Comparison of ENCODE assay signal across 15 cellular contexts in the genomic region with DNA sequence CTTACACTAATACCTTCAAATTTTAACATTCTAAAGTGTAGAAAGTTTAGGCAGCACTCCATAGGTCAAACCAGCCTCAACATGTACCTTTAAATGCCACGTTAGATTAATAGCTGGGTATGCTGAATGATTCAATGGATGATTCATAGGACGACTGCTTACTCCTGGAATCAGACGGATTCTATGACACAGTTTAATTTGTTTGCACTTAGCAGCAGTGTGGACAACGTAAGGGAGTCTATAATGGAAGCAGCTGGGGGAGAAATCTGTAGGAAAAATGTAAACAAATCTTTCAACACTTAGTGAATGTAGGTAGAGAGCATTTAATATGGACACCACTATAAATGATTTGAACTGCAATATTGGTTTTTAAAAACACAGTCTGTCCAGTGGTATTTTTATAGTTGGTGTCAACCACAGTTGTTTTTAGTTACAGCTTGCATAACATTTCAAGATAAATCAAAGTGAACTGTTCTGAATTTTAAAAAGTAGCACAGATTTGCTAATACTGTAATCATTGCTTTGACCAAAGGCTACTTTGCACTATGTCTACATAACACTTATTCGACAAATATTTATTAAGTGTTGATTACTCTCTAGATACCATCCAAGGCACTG.
DNase-seq lines count a peak whose midpoint lies in the region; ATAC-seq, FAIRE-seq and TF ChIP-seq lines count a peak whose summit lies in the region.
"Had no signal": no experiment of that assay in that cellular context is flagged by ENCODE, and none has a peak within 500 bp of the region (broad histone marks: within the 10 kb centered on the region; RNA-seq: fewer than 3 reads in every experiment).

No MANE protein-coding gene starts in this region.

- DNase-seq in DMS153 treated with DMSO at 0.1 percent for 48 hours (lab: John Stamatoyannopoulos, UW; ENCODE audit: unreplicated experiment) (peak; percentile 38), LoVo (ENCODE audit: low spot score) (peak; percentile 3), astrocyte of the cerebellum (ENCODE audit: low read depth) (peak; percentile 20), mesenchymal stem cell (peak; percentile 65), NOMO-1 treated with DMSO at 0.1 percent for 48 hours (lab: John Stamatoyannopoulos, UW; ENCODE audit: unreplicated experiment) (no peak), small intestine (no peak), NCI-H2107 (lab: John Stamatoyannopoulos, UW) (no peak)
- DNase-seq: activated gamma-delta T cell, COR-L47, heart left ventricle, NCI-H1930 had no signal

- H3K14ac ChIP-seq in mesenchymal stem cell (ENCODE audit: low read length in 2 of 2) = no peak overlapping the region

- no peak overlapping the region for H3K4me3 ChIP-seq in astrocyte of the cerebellum (ENCODE audit: low read depth, low read length)
- no peak overlapping the region for H3K4me3 ChIP-seq in mesenchymal stem cell (ENCODE audit: insufficient read depth in 1 of 2, low read depth in 1 of 2, low read length in 2 of 2)
- no peak overlapping the region for H3K4me3 ChIP-seq in small intestine (ENCODE audit: low read depth in 1 of 2, low read length in 2 of 2)
- H3K4me3 ChIP-seq: heart left ventricle, prostate gland had no signal

- no peak for FAIRE-seq in small intestine (lab: Jason Lieb, UNC)
- FAIRE-seq: colon, HepG2 had no signal

- H3K4me2 ChIP-seq in mesenchymal stem cell (ENCODE audit: low read length, poor library complexity, severe bottlenecking) = no peak overlapping the region

- H2BK12ac ChIP-seq in mesenchymal stem cell (ENCODE audit: low read length in 2 of 2) = no peak overlapping the region

- no peak for TF ChIP-seq CTCF in astrocyte of the cerebellum (IDR thresholded peaks at IDR 0.05; ENCODE audit: low read depth, low read length, missing control alignments)

- H3K4me1 ChIP-seq in mesenchymal stem cell (ENCODE audit: control insufficient read depth, insufficient read depth, low read depth, low read length) (no peaks in the 10 kb centered on the region), small intestine (ENCODE audit: control insufficient read depth in 2 of 2, insufficient read depth in 1 of 2, low read depth in 1 of 2, low read length in 1 of 2) (no peaks in the 10 kb centered on the region)
- H3K4me1 ChIP-seq: heart left ventricle, prostate gland had no signal

- no peak overlapping the region for H4K8ac ChIP-seq in mesenchymal stem cell (ENCODE audit: low read length)

- no peak overlapping the region for H2AK5ac ChIP-seq in mesenchymal stem cell (ENCODE audit: low read length, severe bottlenecking)

- no peaks in the 10 kb centered on the region for H3K27me3 ChIP-seq in mesenchymal stem cell (ENCODE audit: control insufficient read depth in 1 of 2, insufficient read depth in 1 of 2, low read length in 2 of 2)
- H3K27me3 ChIP-seq in small intestine (ENCODE audit: control insufficient read depth in 2 of 2, insufficient read depth in 2 of 2, low read length in 2 of 2) = no peaks in the 10 kb centered on the region
- H3K27me3 ChIP-seq: heart left ventricle had no signal

- WGBS in mesenchymal stem cell = 0% methylated on average over 4 of the region's 5 CpGs
- WGBS in small intestine, 3 donors = 56 to 68% (median 59%) methylated on average over 5 of the region's 5 CpGs

- H3K9ac ChIP-seq in mesenchymal stem cell (ENCODE audit: low read length) = no peak overlapping the region

- H2BK120ac ChIP-seq in mesenchymal stem cell (ENCODE audit: low read depth, low read length) = no peak overlapping the region

- no peaks in the 10 kb centered on the region for H3K79me1 ChIP-seq in mesenchymal stem cell (replicated peaks; ENCODE audit: low read length, poor library complexity, severe bottlenecking)

- no peak overlapping the region for H3K18ac ChIP-seq in mesenchymal stem cell (ENCODE audit: low read depth in 1 of 2, low read length in 2 of 2)

- H2BK5ac ChIP-seq in mesenchymal stem cell (ENCODE audit: low read depth, low read length, poor library complexity, severe bottlenecking) = no peak overlapping the region

- H3K27ac ChIP-seq in mesenchymal stem cell (ENCODE audit: low read length, poor library complexity, severe bottlenecking) (no peak overlapping the region), small intestine (ENCODE audit: low read depth in 1 of 2, low read length in 1 of 2) (no peak overlapping the region)
- H3K27ac ChIP-seq: heart left ventricle, prostate gland had no signal

- ATAC-seq in GM18873 (IDR thresholded peaks at IDR 0.05; ENCODE audit: low FRiP score, unreplicated experiment) = no peak
- ATAC-seq: heart left ventricle, HepG2 had no signal

- no peak overlapping the region for H3K4ac ChIP-seq in mesenchymal stem cell (ENCODE audit: low read depth in 1 of 2, low read length in 2 of 2)

- in situ Hi-C loops in astrocyte of the cerebellum (cut with HindIII; ENCODE audit: low sequenced_read_pairs) = no loop called here

- H3K23ac ChIP-seq in mesenchymal stem cell (ENCODE audit: low read length in 2 of 2) = no peak overlapping the region

- no peak overlapping the region for H4K91ac ChIP-seq in mesenchymal stem cell (ENCODE audit: low read length)

- no peaks in the 10 kb centered on the region for H3K36me3 ChIP-seq in mesenchymal stem cell (ENCODE audit: control insufficient read depth in 1 of 2, insufficient read depth in 2 of 2, low read depth in 1 of 2, low read length in 2 of 2)
- no peaks in the 10 kb centered on the region for H3K36me3 ChIP-seq in small intestine (ENCODE audit: control insufficient read depth in 2 of 2, insufficient read depth in 2 of 2, low read length in 2 of 2)
- H3K36me3 ChIP-seq: heart left ventricle, prostate gland had no signal

- no peak overlapping the region for H2AFZ ChIP-seq in mesenchymal stem cell (ENCODE audit: low read depth, low read length)

- H2BK15ac ChIP-seq in mesenchymal stem cell (ENCODE audit: low read depth, poor library complexity, severe bottlenecking) = no peak overlapping the region

- H3K9me3 ChIP-seq in mesenchymal stem cell (ENCODE audit: control insufficient read depth, low read length) = no peaks in the 10 kb centered on the region
- no peaks in the 10 kb centered on the region for H3K9me3 ChIP-seq in small intestine (ENCODE audit: control insufficient read depth, low read depth)
- H3K9me3 ChIP-seq: prostate gland had no signal

Comparison
In these comparisons a context has a peak if more than half of its experiments do, and no peak if none do; other contexts are left out.
1. DNase-seq: peak in DMS153 treated with DMSO at 0.1 percent for 48 hours (single experiment), LoVo (single experiment), astrocyte of the cerebellum (single experiment) and mesenchymal stem cell (single experiment); none in NOMO-1 treated with DMSO at 0.1 percent for 48 hours (single experiment), small intestine (single experiment) and NCI-H2107 (single experiment).